Comparison of ENCODE assay signal across 20 cellular contexts in genomic region chr6:57069920-57070331, GRCh38.
"Had no signal": no experiment of that assay in that cellular context is flagged by ENCODE, and none has a peak within 500 bp of the region (broad histone marks: within the 10 kb centered on the region; RNA-seq: fewer than 3 reads in every experiment).

No MANE protein-coding gene starts in this region.

- H3K4me3 ChIP-seq: esophagus squamous epithelium, tibial artery had no signal

- H3K4me1 ChIP-seq: esophagus squamous epithelium, tibial artery had no signal

- DNase-seq: activated CD4-positive, alpha-beta T cell treated with anti-CD3 and anti-CD28 coated beads for 1 hour; activated CD4-positive, alpha-beta T cell treated with anti-CD3 and anti-CD28 coated beads, Interleukin-2, amount 50 U/mL, for 1 hour; activated CD8-positive, alpha-beta T cell treated with anti-CD3 and anti-CD28 coated beads, Interleukin-2, amount 10 ng/mL, durations not matched to agents 7 days and 5 days; activated gamma-delta T cell; anterior cingulate cortex; brain microvascular endothelial cell; caudate nucleus; effector memory CD4-positive, alpha-beta T cell; esophagus squamous epithelium; left colon; small intestine; stimulated activated CD4-positive, alpha-beta T cell treated with anti-CD3 and anti-CD28 coated beads, Interleukin-2, amount 100 ng/mL, for 24 hours; stimulated activated naive CD8-positive, alpha-beta T cell treated with anti-CD3 and anti-CD28 coated beads, Interleukin-15, amount 100 ng/mL, for 72 hours; tibial artery; WERI-Rb-1 had no signal

- ATAC-seq: activated CD8-positive, alpha-beta T cell treated with anti-CD3 and anti-CD28 coated beads, Interleukin-2, amount 10 ng/mL, durations not matched to agents 7 days and 5 days; left colon; sciatic nerve; stimulated activated effector memory CD8-positive, alpha-beta T cell treated with anti-CD3 and anti-CD28 coated beads, Interleukin-12 subunit alpha, Interleukin-12 subunit beta, amount 100 ng/mL, for 72 hours; stimulated activated naive CD8-positive, alpha-beta T cell treated with anti-CD3 and anti-CD28 coated beads, Interleukin-15, amount 100 ng/mL, for 72 hours had no signal

- H3K27ac ChIP-seq: brain microvascular endothelial cell, esophagus squamous epithelium, tibial artery, WERI-Rb-1 had no signal

- H3K9me3 ChIP-seq: esophagus squamous epithelium, tibial artery had no signal

- H3K27me3 ChIP-seq: brain microvascular endothelial cell, esophagus squamous epithelium, tibial artery had no signal

- FAIRE-seq: endothelial cell of umbilical vein, keratinocyte, small intestine, TTC549 had no signal

- H3K36me3 ChIP-seq: brain microvascular endothelial cell had no signal
